ENCODE assay signal across 8 cellular contexts in the genomic region with DNA sequence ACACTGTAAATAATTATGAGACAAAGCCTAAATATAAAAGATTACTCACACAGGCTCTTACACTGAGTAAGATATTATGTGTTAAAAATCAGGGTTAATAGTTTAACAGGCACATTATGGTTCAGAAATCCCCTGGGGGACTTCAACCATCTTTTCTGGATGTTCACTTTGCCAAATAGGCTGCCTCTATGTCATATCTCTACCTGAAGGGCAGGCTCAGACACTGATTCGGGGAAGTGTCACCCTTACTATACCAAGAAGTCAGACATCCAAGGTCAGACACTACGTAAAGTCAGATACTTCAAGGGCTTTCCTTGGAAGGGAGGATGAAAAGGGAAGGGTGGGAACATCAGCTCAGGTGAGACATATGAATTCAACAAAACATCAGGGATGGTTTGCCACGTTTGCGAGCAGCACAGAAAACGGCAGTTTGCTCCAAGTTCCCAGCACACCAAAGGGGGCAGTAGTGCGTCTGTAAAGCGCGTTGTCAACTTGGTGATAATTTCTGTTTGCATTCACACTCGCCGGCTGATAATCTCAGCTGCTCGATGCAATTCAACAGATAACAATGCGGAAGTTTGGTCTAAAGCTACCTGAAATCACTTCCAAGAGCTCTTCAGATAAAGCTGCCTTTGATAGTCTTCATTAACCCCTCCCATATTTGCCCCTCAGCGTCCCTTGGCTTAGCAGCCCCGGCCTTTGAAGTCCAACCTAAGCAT. TPM values are rescaled to one million over a fixed set of nuclear protein-coding genes. Genes with fewer than 3 reads are reported as not detected.
DNase-seq lines count a peak whose midpoint lies in the region; ATAC-seq and TF ChIP-seq lines count a peak whose summit lies in the region.

No MANE protein-coding gene starts in this region.

- ATAC-seq in GM19463 (IDR thresholded peaks at IDR 0.05; ENCODE audit: unreplicated experiment) (peak; percentile 36), mucosa of descending colon (peak; percentile 91)

- peaks cover 3% of the 10 kb centered on the region for H3K4me1 ChIP-seq in mucosa of descending colon (ENCODE audit: low read depth)

- DNase-seq in COLO829 (ENCODE audit: low spot score) (peak; percentile 66), HK-2 (ENCODE audit: unreplicated experiment) (peak; percentile 64), NOMO-1 (lab: John Stamatoyannopoulos, UW; ENCODE audit: unreplicated experiment in 2 of 2) (peak; percentile 72 to 88), epithelial cell of proximal tubule (ENCODE audit: low read depth) (peak; percentile 56), mucosa of descending colon (peak; percentile 72 to 91 (median 79))
- peak; percentile 77 for DNase-seq in activated CD8-positive, alpha-beta memory T cell treated with anti-CD3 and anti-CD28 coated beads, Interleukin-2, amount 50 U/mL, for 4 hours
- peak; percentile 46 to 53 for DNase-seq in stimulated activated CD8-positive, alpha-beta memory T cell treated with anti-CD3 and anti-CD28 coated beads, Interleukin-4, amount 100 ng/mL, for 4 hours (ENCODE audit: low read depth in 2 of 2, low spot score in 1 of 2)

- TF ChIP-seq CTCF in epithelial cell of proximal tubule (conservative IDR thresholded peaks at IDR 0.05; ENCODE audit: low read depth, low read length) (peak; percentile 84), mucosa of descending colon (IDR thresholded peaks at IDR 0.05) (peak; percentile 66)

- H3K9me3 ChIP-seq in mucosa of descending colon: no peaks in the 10 kb centered on the region

- no peaks in the 10 kb centered on the region for H3K36me3 ChIP-seq in mucosa of descending colon (ENCODE audit: low read depth)

- H3K4me3 ChIP-seq in epithelial cell of proximal tubule (ENCODE audit: low read depth, low read length): peak overlapping the region; percentile 59
- peak overlapping the region; percentile 20 for H3K4me3 ChIP-seq in mucosa of descending colon

- intact Hi-C loops in mucosa of descending colon (cut with DNase I, micrococcal nuclease): no loop called here

RNA-seq across cellular contexts. Expression of a gene that starts 0.9 kb away (rescaled TPM):
- total RNA-seq in epithelial cell of proximal tubule (0.36 and 1.1 TPM in 2 replicates), mucosa of descending colon (1 to 10 TPM; 3.8 to 6.1 (median 5.4) TPM)

Comparison
In these comparisons a context has a peak if more than half of its experiments do, and no peak if none do; other contexts are left out.
1. Peak in every context shown above with its lines: DNase-seq, ATAC-seq and H3K4me3 ChIP-seq.